In the genomic region with DNA sequence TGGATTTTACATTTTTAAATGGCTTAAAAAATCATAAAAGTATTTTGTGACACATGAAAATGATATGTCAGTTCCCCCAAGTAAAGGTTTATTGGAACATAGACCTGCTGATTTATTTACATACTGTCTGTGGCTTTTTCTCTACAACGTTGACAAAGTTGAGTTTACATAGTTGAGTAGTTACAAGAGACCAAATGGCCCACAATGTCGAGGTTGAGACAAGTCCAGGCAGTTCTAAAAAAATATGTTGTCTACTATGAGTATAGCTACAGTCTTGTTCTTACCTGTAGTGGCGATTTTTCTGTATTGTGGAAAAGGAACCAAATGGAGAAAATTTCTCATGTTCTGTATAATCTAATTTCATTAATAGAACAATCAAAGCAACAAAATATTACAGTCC, we compare ENCODE assay signal across 23 cellular contexts.
"Had no signal": no experiment of that assay in that cellular context is flagged by ENCODE, and none has a peak within 500 bp of the region (broad histone marks: within the 10 kb centered on the region; RNA-seq: fewer than 3 reads in every experiment).

No MANE protein-coding gene starts in this region.

- H3K9me3 Mint-ChIP-seq: activated CD4-positive, alpha-beta memory T cell treated with anti-CD3 and anti-CD28 coated beads, Interleukin-2, amount 10 ng/mL, durations not matched to agents 7 days and 5 days; activated CD4-positive, alpha-beta T cell treated with anti-CD3 and anti-CD28 coated beads, Interleukin-2, amount 10 ng/mL, durations not matched to agents 7 days and 5 days; activated naive CD4-positive, alpha-beta T cell treated with anti-CD3 and anti-CD28 coated beads, Interleukin-2, amount 50 U/mL, for 72 hours; activated T-cell treated with anti-CD3 and anti-CD28 coated beads, Interleukin-2, amount 50 U/mL, for 4 hours; activated T-helper 17 cell treated with anti-CD3 and anti-CD28 coated beads, Interleukin-2, amount 50 U/mL, for 72 hours; memory B cell; natural killer cell; neural progenitor cell; WTC11 had no signal

- ATAC-seq: activated naive CD4-positive, alpha-beta T cell treated with anti-CD3 and anti-CD28 coated beads, Interleukin-2, amount 50 U/mL, for 72 hours; activated T-cell treated with anti-CD3 and anti-CD28 coated beads, Interleukin-2, amount 50 U/mL, for 4 hours; activated T-helper 17 cell treated with anti-CD3 and anti-CD28 coated beads, Interleukin-2, amount 50 U/mL, for 72 hours; left colon; natural killer cell; WTC11 had no signal

- H3K27me3 ChIP-seq: right atrium auricular region, spleen, tibial nerve had no signal

- H3K27ac Mint-ChIP-seq: activated CD4-positive, alpha-beta memory T cell treated with anti-CD3 and anti-CD28 coated beads, Interleukin-2, amount 10 ng/mL, durations not matched to agents 7 days and 5 days; activated CD4-positive, alpha-beta T cell treated with anti-CD3 and anti-CD28 coated beads, Interleukin-2, amount 10 ng/mL, durations not matched to agents 7 days and 5 days; activated naive CD4-positive, alpha-beta T cell treated with anti-CD3 and anti-CD28 coated beads, Interleukin-2, amount 50 U/mL, for 72 hours; activated T-helper 17 cell treated with anti-CD3 and anti-CD28 coated beads, Interleukin-2, amount 50 U/mL, for 72 hours; memory B cell; natural killer cell; neural progenitor cell had no signal

- H3K4me1 ChIP-seq: parathyroid adenoma, right atrium auricular region, spleen, tibial nerve had no signal

- H3K36me3 ChIP-seq: neural progenitor cell, right atrium auricular region, spleen, tibial nerve had no signal

- H3K27me3 Mint-ChIP-seq: activated CD4-positive, alpha-beta memory T cell treated with anti-CD3 and anti-CD28 coated beads, Interleukin-2, amount 10 ng/mL, durations not matched to agents 7 days and 5 days; activated CD4-positive, alpha-beta T cell treated with anti-CD3 and anti-CD28 coated beads, Interleukin-2, amount 10 ng/mL, durations not matched to agents 7 days and 5 days; memory B cell had no signal

- H3K9me3 ChIP-seq: right atrium auricular region had no signal

- H3K27ac ChIP-seq: neural progenitor cell, parathyroid adenoma, right atrium auricular region, spleen, tibial nerve had no signal

- DNase-seq: activated CD4-positive, alpha-beta memory T cell treated with anti-CD3 and anti-CD28 coated beads, Interleukin-2, amount 10 ng/mL, durations not matched to agents 7 days and 5 days; activated CD4-positive, alpha-beta T cell treated with anti-CD3 and anti-CD28 coated beads for 1 hour; activated CD4-positive, alpha-beta T cell treated with anti-CD3 and anti-CD28 coated beads, Interleukin-2, amount 10 ng/mL, durations not matched to agents 7 days and 5 days; activated T-cell treated with anti-CD3 and anti-CD28 coated beads, Interleukin-2, amount 50 U/mL, for 4 hours; dermis blood vessel endothelial cell; effector CD4-positive, alpha-beta T cell; head of caudate nucleus; hippocampal formation; kidney; left colon; natural killer cell; occipital lobe; spleen; stimulated activated naive CD4-positive, alpha-beta T cell treated with Interleukin-2 at 50 U/mL for 16 hours; T-helper 2 cell had no signal

- H3K36me3 Mint-ChIP-seq: activated naive CD4-positive, alpha-beta T cell treated with anti-CD3 and anti-CD28 coated beads, Interleukin-2, amount 50 U/mL, for 72 hours; memory B cell; natural killer cell; neural progenitor cell had no signal

- H3K4me1 Mint-ChIP-seq: activated CD4-positive, alpha-beta memory T cell treated with anti-CD3 and anti-CD28 coated beads, Interleukin-2, amount 10 ng/mL, durations not matched to agents 7 days and 5 days; activated CD4-positive, alpha-beta T cell treated with anti-CD3 and anti-CD28 coated beads, Interleukin-2, amount 10 ng/mL, durations not matched to agents 7 days and 5 days; activated T-helper 17 cell treated with anti-CD3 and anti-CD28 coated beads, Interleukin-2, amount 50 U/mL, for 72 hours; memory B cell; natural killer cell had no signal

- H3K4me3 ChIP-seq: neural progenitor cell, right atrium auricular region, spleen, tibial nerve had no signal

- H3K4me3 Mint-ChIP-seq: activated CD4-positive, alpha-beta memory T cell treated with anti-CD3 and anti-CD28 coated beads, Interleukin-2, amount 10 ng/mL, durations not matched to agents 7 days and 5 days; activated CD4-positive, alpha-beta T cell treated with anti-CD3 and anti-CD28 coated beads, Interleukin-2, amount 10 ng/mL, durations not matched to agents 7 days and 5 days; activated T-cell treated with anti-CD3 and anti-CD28 coated beads, Interleukin-2, amount 50 U/mL, for 4 hours; activated T-helper 17 cell treated with anti-CD3 and anti-CD28 coated beads, Interleukin-2, amount 50 U/mL, for 72 hours; memory B cell; natural killer cell; neural progenitor cell; WTC11 had no signal
